ENCODE assay signal across 13 cellular contexts in the genomic region with DNA sequence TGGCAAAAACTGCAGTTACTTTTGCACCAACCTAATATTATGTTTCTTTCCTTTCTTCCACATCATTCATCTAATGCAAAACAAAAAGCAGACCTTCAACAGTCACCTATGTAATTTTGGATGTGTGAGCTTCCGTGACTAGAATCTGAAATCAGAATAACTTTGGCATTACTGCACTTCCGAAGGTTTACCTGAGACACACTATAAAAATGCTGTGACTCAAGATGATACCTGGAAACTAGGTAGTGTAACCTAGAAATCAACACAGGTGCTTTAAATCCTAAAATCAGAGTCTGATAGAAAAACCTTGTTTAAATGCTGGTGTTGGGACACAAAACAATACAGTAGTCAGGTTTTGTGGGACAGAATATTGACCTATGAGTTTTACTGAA. TPM values are rescaled to one million over a fixed set of nuclear protein-coding genes. Genes with fewer than 3 reads are reported as not detected.
DNase-seq lines count a peak whose midpoint lies in the region; ATAC-seq, FAIRE-seq and TF ChIP-seq lines count a peak whose summit lies in the region.
"Had no signal": no experiment of that assay in that cellular context is flagged by ENCODE, and none has a peak within 500 bp of the region (broad histone marks: within the 10 kb centered on the region; RNA-seq: fewer than 3 reads in every experiment).

No MANE protein-coding gene starts in this region.

- H2AFZ ChIP-seq in K562 (ENCODE audit: low read depth, low read length), result no peak overlapping the region

- in situ Hi-C loops in K562 (cut with MboI), result no loop called here

- no peak for FAIRE-seq in K562 (lab: Jason Lieb, UNC)

- intact Hi-C loops in K562 (cut with micrococcal nuclease), result loop anchor here (5.0 kb wide), 2 partner anchors 48 to 63 kb away; no protein-coding TSS in a partner anchor

- H3K4me1 ChIP-seq in BLaER1, result peaks cover 36% of the 10 kb centered on the region
- H3K4me1 ChIP-seq in HUES64 (ENCODE audit: insufficient read depth, low read length), result peaks cover 38% of the 10 kb centered on the region
- H3K4me1 ChIP-seq in K562 (replicated peaks in 1 of 2; ENCODE audit: control insufficient read depth in 2 of 2, insufficient read depth in 2 of 2, low read length in 2 of 2), result peaks cover 0 to 8% of the 10 kb centered on the region in 2 experiments; a peak in 3 of 5 replicates
- H3K4me1 ChIP-seq in mucosa of rectum (ENCODE audit: control insufficient read depth in 2 of 2, insufficient read depth in 2 of 2, low read length in 2 of 2), result peaks cover 18 to 31% of the 10 kb centered on the region in 2 donors

- TF ChIP-seq CTCF in K562 (IDR thresholded peaks at IDR 0.05 in 2 of 3, conservative IDR thresholded peaks at IDR 0.05 in 1 of 3; ENCODE audit: insufficient read depth in 2 of 3, low read depth in 1 of 3, low read length in 3 of 3) (no peak), coronary artery (IDR thresholded peaks at IDR 0.05) (no peak)

- peaks cover 81% of the 10 kb centered on the region for H3K79me2 ChIP-seq in K562 (ENCODE audit: control insufficient read depth, insufficient read depth, low read length)

- H4K20me1 ChIP-seq in BLaER1 (peaks cover 66% of the 10 kb centered on the region), K562 (replicated peaks; ENCODE audit: control insufficient read depth, insufficient read depth, low read length) (peaks cover 5% of the 10 kb centered on the region; the same call in 1 of the 2 replicates)

- CTCF ChIA-PET in K562 (lab: Yijun Ruan, JAX; ENCODE audit: low intra/inter-chr PET ratio), result no interaction called here

- H3K9me3 ChIP-seq in BLaER1, result peaks cover 5% of the 10 kb centered on the region; the same call in 1 of the 2 replicates
- no peaks in the 10 kb centered on the region for H3K9me3 ChIP-seq in HUES64 (ENCODE audit: insufficient read depth, low read depth, low read length)
- no peaks in the 10 kb centered on the region for H3K9me3 ChIP-seq in K562 (replicated peaks; ENCODE audit: control insufficient read depth, insufficient read depth, low read depth, low read length)
- no peaks in the 10 kb centered on the region for H3K9me3 ChIP-seq in mucosa of rectum (ENCODE audit: control insufficient read depth in 2 of 2, low read length in 2 of 2)
- H3K9me3 ChIP-seq: Peyer's patch, tibial nerve had no signal

- TF ChIP-seq POLR2A in K562 (conservative IDR thresholded peaks at IDR 0.05), result no peak

- 88% methylated on average over 2 of the region's 2 CpGs for WGBS in HUES64
- WGBS in K562 (ENCODE audit: insufficient coverage, low coverage, missing lambda C conversion rate), result 71% methylated on average over 1 of the region's 2 CpGs

- H3K36me3 ChIP-seq in BLaER1 (peaks cover 10% of the 10 kb centered on the region; the same call in 1 of the 2 replicates), HUES64 (ENCODE audit: insufficient read depth, low read length) (no peaks in the 10 kb centered on the region), K562 (ENCODE audit: control insufficient read depth, insufficient read depth, low read length) (no peaks in the 10 kb centered on the region), mucosa of rectum (ENCODE audit: control insufficient read depth in 2 of 2, insufficient read depth in 2 of 2, low read length in 2 of 2) (no peaks in the 10 kb centered on the region)
- H3K36me3 ChIP-seq: Peyer's patch, tibial nerve had no signal

- TF ChIP-seq EP300 in K562 (IDR thresholded peaks at IDR 0.05; ENCODE audit: low read length), result no peak

- no peak for TF ChIP-seq RAD21 in K562 (CRISPR knock-in tag; conservative IDR thresholded peaks at IDR 0.05 in 1 of 2, IDR thresholded peaks at IDR 0.05 in 1 of 2)

- no peaks in the 10 kb centered on the region for H3K9me1 ChIP-seq in K562 (ENCODE audit: control insufficient read depth, insufficient read depth, low read length)

- no peak for DNase-seq in K562 (ENCODE audit: extremely low read depth in 1 of 4, low spot score in 3 of 4)
- DNase-seq in NCI-H526 treated with DMSO at 0.1 percent for 48 hours (lab: John Stamatoyannopoulos, UW), result no peak
- no peak for DNase-seq in coronary artery (ENCODE audit: low spot score)
- no peak for DNase-seq in foreskin melanocyte
- no peak for DNase-seq in kidney glomerular epithelial cell (lab: John Stamatoyannopoulos, UW)
- DNase-seq: head of caudate nucleus; Peyer's patch; stimulated activated CD4-positive, alpha-beta T cell treated with anti-CD3 and anti-CD28 coated beads, Interleukin-4, amount 100 ng/mL, for 4 hours had no signal

- POLR2A ChIA-PET in K562 (lab: Yijun Ruan, JAX), result interaction anchor here (1.0 to 2.5 kb wide), 3 partner anchors 10 to 47 kb away, joined by 3 to 12 read pairs (median 11); no protein-coding TSS in a partner anchor

- peak overlapping the region; percentile 96; the same call in 1 of the 2 replicates for H3K9ac ChIP-seq in BLaER1
- H3K9ac ChIP-seq in HUES64 (ENCODE audit: low read depth, low read length), result no peak overlapping the region
- H3K9ac ChIP-seq in K562 (ENCODE audit: insufficient read depth in 1 of 2, low read depth in 2 of 2, low read length in 2 of 2), result peak overlapping the region in 1 of 2 experiments; percentile 50; a peak in 1 of 4 replicates
- H3K9ac ChIP-seq in mucosa of rectum (ENCODE audit: low read depth in 1 of 2, low read length in 2 of 2), result peak overlapping the region in 1 of 2 donors; percentile 24

- H3K27me3 ChIP-seq in BLaER1, result no peaks in the 10 kb centered on the region
- no peaks in the 10 kb centered on the region for H3K27me3 ChIP-seq in HUES64 (ENCODE audit: insufficient read depth, low read length)
- H3K27me3 ChIP-seq in K562 (ENCODE audit: control insufficient read depth in 2 of 2, insufficient read depth in 2 of 2, low read length in 2 of 2), result no peaks in the 10 kb centered on the region
- H3K27me3 ChIP-seq in mucosa of rectum (ENCODE audit: control insufficient read depth in 2 of 2, insufficient read depth in 2 of 2, low read length in 2 of 2), result no peaks in the 10 kb centered on the region
- H3K27me3 ChIP-seq: Peyer's patch, tibial nerve had no signal

- H3K4me2 ChIP-seq in BLaER1 (peak overlapping the region; percentile 85), K562 (ENCODE audit: insufficient read depth, low read length) (peak overlapping the region; percentile 95; the same call in 1 of the 2 replicates)

- H3K4me3 ChIP-seq in BLaER1 (0 out of 2 replicates have a peak overlapping the region, but pooled peaks have one; percentile 90), HUES64 (ENCODE audit: low read length) (0 out of 2 replicates have a peak overlapping the region, but pooled peaks have one; percentile 72), K562 (peak overlapping the region; percentile 86; the same call in 1 of the 2 replicates), mucosa of rectum (ENCODE audit: low read length in 2 of 2) (peak overlapping the region in 1 of 2 donors; percentile 96), coronary artery (no peak overlapping the region)

- TSS peak; percentile 29 for BruUV-seq in K562 (replicated peaks; lab: Mats Ljungman, UMichigan)

- ATAC-seq in K562, result no peak
- ATAC-seq: activated CD4-positive, CD25-positive, alpha-beta regulatory T cell treated with anti-CD3 and anti-CD28 coated beads, Interleukin-2, amount 50 U/mL, for 24 hours had no signal

- H3K27ac ChIP-seq in BLaER1, result no peak overlapping the region
- H3K27ac ChIP-seq in HUES64 (ENCODE audit: low read depth, low read length), result no peak overlapping the region
- H3K27ac ChIP-seq in K562 (ENCODE audit: extremely low read depth, low read depth, low read length), result no peak overlapping the region
- peak overlapping the region; percentile 11 to 20 for H3K27ac ChIP-seq in mucosa of rectum (ENCODE audit: low read depth in 2 of 2, low read length in 2 of 2)
- no peak overlapping the region for H3K27ac ChIP-seq in coronary artery

TF ChIP-seq in K562, 482 proteins besides CTCF, POLR2A, EP300 and RAD21 (continues in another document):
- no peak for TF ChIP-seq SMC3 (conservative IDR thresholded peaks at IDR 0.05; ENCODE audit: insufficient read depth, low read depth, low read length)

RNA-seq across cellular contexts. Expression of a gene that starts 2.2 kb away (rescaled TPM):
- polyA plus RNA-seq in HUES64 (2013, experiment 1 of 2), result 17.4 TPM
- 17.2 TPM for polyA plus RNA-seq in HUES64 (2013, experiment 2 of 2)
- 9.3 and 32.8 TPM in 2 replicates for total RNA-seq in K562 (2011; cell fraction: chromatin; rRNA removed; ENCODE audit: low replicate concordance)
- 6.2 and 9.1 TPM in 2 replicates for total RNA-seq in K562 (2011; cell fraction: nucleolus; rRNA removed)
- total RNA-seq in K562 (2011; cell fraction: nucleoplasm; rRNA removed), result 11.4 and 16.4 TPM in 2 replicates
- total RNA-seq in K562 (2014; rRNA removed), result 5.3 and 5.8 TPM in 2 replicates
- total RNA-seq in K562 (2014; rRNA removed; fragmentation: Illumina TruSeq; extraction: Trizol), result 8.5 and 9.6 TPM in 2 replicates
- total RNA-seq in K562 (2015; rRNA removed; fragmentation: Illumina TruSeq; extraction: Trizol), result 8.7 and 9.8 TPM in 2 replicates
- 12.3 and 12.9 TPM in 2 replicates for total RNA-seq in K562 (2021)
- 7.1 and 7.6 TPM in 2 replicates for polyA plus RNA-seq in K562 (2011; rRNA removed)
- 5.3 and 6.2 TPM in 2 replicates for polyA plus RNA-seq in K562 (2011; cell fraction: cytosol; rRNA removed)
- 5.9 and 7.2 TPM in 2 replicates for polyA plus RNA-seq in K562 (2011; cell fraction: nucleus; rRNA removed)
- polyA plus RNA-seq in K562 (2012), result 5.0 TPM in 2 replicates
- 5.8 and 6.2 TPM in 2 replicates for polyA plus RNA-seq in K562 (2014; fragmentation: Illumina TruSeq; extraction: Trizol)
- polyA plus RNA-seq in K562 (2014; fragmentation: Nextera tagmentation; extraction: Ambion mirVana), result 1 to 10 TPM; 2.5 to 4.5 TPM
- 4.5 and 5.2 TPM in 2 replicates for polyA plus RNA-seq in K562 (2014; rRNA removed)
- polyA minus RNA-seq in K562 (2011; rRNA and poly(A)+ RNA removed), result 15.0 and 16.7 TPM in 2 replicates
- 7.6 and 9.7 TPM in 2 replicates for polyA minus RNA-seq in K562 (2011; cell fraction: cytosol; rRNA and poly(A)+ RNA removed)
- polyA minus RNA-seq in K562 (2011; cell fraction: nucleus; rRNA and poly(A)+ RNA removed), result 3.8 and 5.8 TPM in 2 replicates

RNA-seq across cellular contexts. Expression of a gene that starts 16.4 kb away (rescaled TPM):
- not detected for polyA plus RNA-seq in HUES64 (2013, experiment 1 of 2)
- polyA plus RNA-seq in HUES64 (2013, experiment 2 of 2), result not detected
- total RNA-seq in K562 (2011; cell fraction: chromatin; rRNA removed; ENCODE audit: low replicate concordance), result not detected in 2 replicates
- total RNA-seq in K562 (2011; cell fraction: nucleolus; rRNA removed), result not detected in 2 replicates
- total RNA-seq in K562 (2011; cell fraction: nucleoplasm; rRNA removed), result not detected in 2 replicates
- total RNA-seq in K562 (2014; rRNA removed) (not detected in 2 replicates), K562 (2014; rRNA removed; fragmentation: Illumina TruSeq; extraction: Trizol) (not detected in 2 replicates), K562 (2015; rRNA removed; fragmentation: Illumina TruSeq; extraction: Trizol) (not detected in 2 replicates), K562 (2021) (not detected in 2 replicates)
- polyA plus RNA-seq in K562 (2011; rRNA removed) (not detected in 2 replicates), K562 (2014; fragmentation: Illumina TruSeq; extraction: Trizol) (not detected in 2 replicates), K562 (2014; fragmentation: Nextera tagmentation; extraction: Ambion mirVana) (not detected), K562 (2014; rRNA removed) (not detected in 2 replicates)
- polyA plus RNA-seq in K562 (2011; cell fraction: cytosol; rRNA removed), result not detected in 2 replicates
- polyA plus RNA-seq in K562 (2011; cell fraction: nucleus; rRNA removed), result not detected in 2 replicates
- not detected in 2 replicates for polyA plus RNA-seq in K562 (2012)
- not detected in 2 replicates for polyA minus RNA-seq in K562 (2011; rRNA and poly(A)+ RNA removed)
- polyA minus RNA-seq in K562 (2011; cell fraction: cytosol; rRNA and poly(A)+ RNA removed), result not detected in 2 replicates
- polyA minus RNA-seq in K562 (2011; cell fraction: nucleus; rRNA and poly(A)+ RNA removed), result not detected in 2 replicates
- total RNA-seq: Peyer's patch, tibial nerve had no signal

Comparison
In these comparisons a context has a peak if more than half of its experiments do, and no peak if none do; other contexts are left out.
1. H3K27ac ChIP-seq: peak in mucosa of rectum (2 of 2); none in BLaER1 (single experiment), HUES64 (single experiment), K562 (single experiment) and coronary artery (0 of 2).